In the genomic region with DNA sequence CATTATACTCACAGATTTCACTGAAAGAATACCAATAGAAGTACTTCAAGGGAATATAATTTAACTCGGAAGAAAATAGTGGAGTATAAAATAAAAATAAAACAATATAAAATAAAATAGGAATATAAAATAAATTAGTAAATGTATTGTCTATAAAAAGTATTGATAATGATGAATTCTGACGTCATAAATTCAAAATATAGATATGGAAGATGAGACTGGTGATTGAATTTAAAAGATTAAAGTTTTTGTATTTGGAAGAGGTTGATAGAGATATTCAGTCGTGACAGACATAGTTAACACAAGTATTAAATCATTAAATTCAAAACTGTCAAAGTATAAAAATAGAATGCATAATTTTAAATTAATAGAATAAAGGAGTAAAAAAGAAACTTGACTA, we compare ENCODE assay signal across 38 cellular contexts.
"Had no signal": no experiment of that assay in that cellular context is flagged by ENCODE, and none has a peak within 500 bp of the region (broad histone marks: within the 10 kb centered on the region; RNA-seq: fewer than 3 reads in every experiment).

No MANE protein-coding gene starts in this region.

- H3K27ac ChIP-seq: ascending aorta, cardiac muscle cell, VCaP had no signal

- FAIRE-seq: bronchial epithelial cell, TTC549 had no signal

- H3K4me1 Mint-ChIP-seq: activated B cell treated with CpG ODN at 0.5 μM for 24 hours; activated CD4-positive, alpha-beta T cell treated with anti-CD3 and anti-CD28 coated beads, Interleukin-2, amount 10 ng/mL, durations not matched to agents 24 days and 14 days; activated CD8-positive, alpha-beta memory T cell treated with anti-CD3 and anti-CD28 coated beads, Interleukin-2, amount 10 ng/mL, durations not matched to agents 7 days and 5 days; activated naive CD4-positive, alpha-beta T cell treated with anti-CD3 and anti-CD28 coated beads, Interleukin-2, amount 10 ng/mL, durations not matched to agents 7 days and 5 days; activated naive CD4-positive, alpha-beta T cell treated with anti-CD3 and anti-CD28 coated beads, Interleukin-2, amount 50 U/mL, for 24 hours; activated naive CD8-positive, alpha-beta T cell treated with anti-CD3 and anti-CD28 coated beads, Interleukin-2, amount 10 ng/mL, durations not matched to agents 7 days and 5 days; activated naive CD8-positive, alpha-beta T cell treated with anti-CD3 and anti-CD28 coated beads, Interleukin-2, amount 50 U/mL, for 24 hours; central memory CD8-positive, alpha-beta T cell had no signal

- DNase-seq: activated B cell treated with CpG ODN at 0.5 μM for 24 hours; activated CD4-positive, alpha-beta memory T cell treated with anti-CD3 and anti-CD28 coated beads for 36 hours; activated CD4-positive, alpha-beta T cell treated with anti-CD3 and anti-CD28 coated beads for 4 hours; activated CD4-positive, alpha-beta T cell treated with anti-CD3 and anti-CD28 coated beads, Interleukin-2, amount 10 ng/mL, durations not matched to agents 24 days and 14 days; activated CD4-positive, alpha-beta T cell treated with anti-CD3 and anti-CD28 coated beads, Interleukin-2, amount 50 U/mL, for 1 hour; activated CD4-positive, alpha-beta T cell treated with anti-CD3 and anti-CD28 coated beads, Interleukin-2, amount 50 U/mL, for 4 hours; activated CD4-positive, CD25-positive, alpha-beta regulatory T cell treated with anti-CD3 and anti-CD28 coated beads, Interleukin-2, amount 50 U/mL, for 72 hours; activated CD8-positive, alpha-beta memory T cell treated with anti-CD3 and anti-CD28 coated beads for 24 hours; activated CD8-positive, alpha-beta memory T cell treated with anti-CD3 and anti-CD28 coated beads, Interleukin-2, amount 10 ng/mL, durations not matched to agents 7 days and 5 days; activated CD8-positive, alpha-beta memory T cell treated with anti-CD3 and anti-CD28 coated beads, Interleukin-2, amount 50 U/mL, for 48 hours; activated CD8-positive, alpha-beta T cell treated with anti-CD3 and anti-CD28 coated beads for 36 hours; activated effector memory CD4-positive, alpha-beta T cell treated with Interleukin-2 at 50 U/mL for 16 hours; activated gamma-delta T cell; activated naive CD4-positive, alpha-beta T cell treated with anti-CD3 and anti-CD28 coated beads, Interleukin-2, amount 10 ng/mL, durations not matched to agents 7 days and 5 days; activated naive CD4-positive, alpha-beta T cell treated with Interleukin-2 at 50 U/mL for 16 hours; activated naive CD8-positive, alpha-beta T cell treated with anti-CD3 and anti-CD28 coated beads, Interleukin-2, amount 10 ng/mL, durations not matched to agents 7 days and 5 days; activated naive CD8-positive, alpha-beta T cell treated with anti-CD3 and anti-CD28 coated beads, Interleukin-2, amount 50 U/mL, for 24 hours; activated T-cell treated with anti-CD3 and anti-CD28 coated beads, Interleukin-2, amount 50 U/mL, for 24 hours; activated T-cell treated with anti-CD3 and anti-CD28 coated beads, Interleukin-2, amount 50 U/mL, for 48 hours; amygdala; anterior cingulate cortex; caudate nucleus; SW 1271; T-helper 1 cell; T-helper 2 cell; T-helper 9 cell had no signal

- H3K36me3 Mint-ChIP-seq: activated CD4-positive, alpha-beta memory T cell treated with anti-CD3 and anti-CD28 coated beads for 36 hours; activated CD8-positive, alpha-beta memory T cell treated with anti-CD3 and anti-CD28 coated beads, Interleukin-2, amount 10 ng/mL, durations not matched to agents 7 days and 5 days; activated naive CD4-positive, alpha-beta T cell treated with anti-CD3 and anti-CD28 coated beads, Interleukin-2, amount 10 ng/mL, durations not matched to agents 7 days and 5 days; activated naive CD4-positive, alpha-beta T cell treated with anti-CD3 and anti-CD28 coated beads, Interleukin-2, amount 50 U/mL, for 24 hours; activated naive CD8-positive, alpha-beta T cell; activated naive CD8-positive, alpha-beta T cell treated with anti-CD3 and anti-CD28 coated beads, Interleukin-2, amount 10 ng/mL, durations not matched to agents 7 days and 5 days; brain had no signal

- H3K4me3 ChIP-seq: ascending aorta, cardiac muscle cell had no signal

- H3K27ac Mint-ChIP-seq: activated B cell treated with CpG ODN at 0.5 μM for 24 hours; activated CD4-positive, alpha-beta memory T cell treated with anti-CD3 and anti-CD28 coated beads for 36 hours; activated CD4-positive, alpha-beta T cell treated with anti-CD3 and anti-CD28 coated beads, Interleukin-2, amount 10 ng/mL, durations not matched to agents 24 days and 14 days; activated CD8-positive, alpha-beta memory T cell treated with anti-CD3 and anti-CD28 coated beads, Interleukin-2, amount 10 ng/mL, durations not matched to agents 7 days and 5 days; activated CD8-positive, alpha-beta T cell treated with anti-CD3 and anti-CD28 coated beads for 36 hours; activated naive CD4-positive, alpha-beta T cell treated with anti-CD3 and anti-CD28 coated beads, Interleukin-2, amount 10 ng/mL, durations not matched to agents 7 days and 5 days; activated naive CD4-positive, alpha-beta T cell treated with anti-CD3 and anti-CD28 coated beads, Interleukin-2, amount 50 U/mL, for 24 hours; activated naive CD8-positive, alpha-beta T cell; activated naive CD8-positive, alpha-beta T cell treated with anti-CD3 and anti-CD28 coated beads, Interleukin-2, amount 10 ng/mL, durations not matched to agents 7 days and 5 days; activated naive CD8-positive, alpha-beta T cell treated with anti-CD3 and anti-CD28 coated beads, Interleukin-2, amount 50 U/mL, for 24 hours; activated T-cell treated with anti-CD3 and anti-CD28 coated beads, Interleukin-2, amount 50 U/mL, for 24 hours; activated T-helper 2 cell treated with anti-CD3 and anti-CD28 coated beads, Interferon-gamma antibody, Interleukin-2, Interleukin-4, amounts not matched to agents 10 μg/mL and 5 μg/mL and 100 μg/mL, durations not matched to agents 14 hours and 24 hours and 36 hours; brain; T-helper 1 cell treated with Interleukin-12 subunit alpha and Interleukin-12 subunit beta and Interleukin-4 antibody, amounts not matched to agents 30 μg/mL and 1 μg/mL, for 36 hours; T-helper 2 cell treated with Interferon-gamma antibody and Interleukin-4, amounts not matched to agents 5 μg/mL and 100 μg/mL, for 36 hours had no signal

- H3K4me1 ChIP-seq: ascending aorta had no signal

- H3K36me3 ChIP-seq: ascending aorta, cardiac muscle cell had no signal

- H3K27me3 ChIP-seq: ascending aorta, cardiac muscle cell had no signal

- H3K9me3 ChIP-seq: ascending aorta had no signal

- H3K4me3 Mint-ChIP-seq: activated B cell treated with CpG ODN at 0.5 μM for 24 hours; activated CD4-positive, alpha-beta memory T cell treated with anti-CD3 and anti-CD28 coated beads for 36 hours; activated CD4-positive, alpha-beta T cell treated with anti-CD3 and anti-CD28 coated beads, Interleukin-2, amount 10 ng/mL, durations not matched to agents 24 days and 14 days; activated CD8-positive, alpha-beta memory T cell treated with anti-CD3 and anti-CD28 coated beads, Interleukin-2, amount 10 ng/mL, durations not matched to agents 7 days and 5 days; activated CD8-positive, alpha-beta T cell treated with anti-CD3 and anti-CD28 coated beads for 36 hours; activated naive CD4-positive, alpha-beta T cell treated with anti-CD3 and anti-CD28 coated beads, Interleukin-2, amount 10 ng/mL, durations not matched to agents 7 days and 5 days; activated naive CD4-positive, alpha-beta T cell treated with anti-CD3 and anti-CD28 coated beads, Interleukin-2, amount 50 U/mL, for 24 hours; activated naive CD8-positive, alpha-beta T cell; activated naive CD8-positive, alpha-beta T cell treated with anti-CD3 and anti-CD28 coated beads, Interleukin-2, amount 10 ng/mL, durations not matched to agents 7 days and 5 days; activated naive CD8-positive, alpha-beta T cell treated with anti-CD3 and anti-CD28 coated beads, Interleukin-2, amount 50 U/mL, for 24 hours; activated T-cell treated with anti-CD3 and anti-CD28 coated beads, Interleukin-2, amount 50 U/mL, for 24 hours; brain; central memory CD8-positive, alpha-beta T cell; T-helper 1 cell treated with Interleukin-12 subunit alpha and Interleukin-12 subunit beta and Interleukin-4 antibody, amounts not matched to agents 30 μg/mL and 1 μg/mL, for 36 hours; T-helper 2 cell treated with Interferon-gamma antibody and Interleukin-4, amounts not matched to agents 5 μg/mL and 100 μg/mL, for 36 hours had no signal

- H3K9me3 Mint-ChIP-seq: activated CD4-positive, alpha-beta memory T cell treated with anti-CD3 and anti-CD28 coated beads for 36 hours; activated CD4-positive, alpha-beta T cell treated with anti-CD3 and anti-CD28 coated beads, Interleukin-2, amount 10 ng/mL, durations not matched to agents 24 days and 14 days; activated naive CD4-positive, alpha-beta T cell treated with anti-CD3 and anti-CD28 coated beads, Interleukin-2, amount 10 ng/mL, durations not matched to agents 7 days and 5 days; brain; T-helper 1 cell treated with Interleukin-12 subunit alpha and Interleukin-12 subunit beta and Interleukin-4 antibody, amounts not matched to agents 30 μg/mL and 1 μg/mL, for 36 hours had no signal

- ATAC-seq: activated CD8-positive, alpha-beta memory T cell treated with anti-CD3 and anti-CD28 coated beads, Interleukin-2, amount 10 ng/mL, durations not matched to agents 7 days and 5 days; activated CD8-positive, alpha-beta T cell treated with anti-CD3 and anti-CD28 coated beads for 36 hours; activated naive CD8-positive, alpha-beta T cell treated with anti-CD3 and anti-CD28 coated beads, Interleukin-2, amount 50 U/mL, for 24 hours had no signal

- H3K27me3 Mint-ChIP-seq: activated B cell treated with CpG ODN at 0.5 μM for 24 hours; activated CD4-positive, alpha-beta memory T cell treated with anti-CD3 and anti-CD28 coated beads for 36 hours; activated CD4-positive, alpha-beta T cell treated with anti-CD3 and anti-CD28 coated beads, Interleukin-2, amount 10 ng/mL, durations not matched to agents 24 days and 14 days; activated CD8-positive, alpha-beta memory T cell treated with anti-CD3 and anti-CD28 coated beads, Interleukin-2, amount 10 ng/mL, durations not matched to agents 7 days and 5 days; activated CD8-positive, alpha-beta T cell treated with anti-CD3 and anti-CD28 coated beads for 36 hours; activated naive CD4-positive, alpha-beta T cell treated with anti-CD3 and anti-CD28 coated beads, Interleukin-2, amount 10 ng/mL, durations not matched to agents 7 days and 5 days; activated naive CD4-positive, alpha-beta T cell treated with anti-CD3 and anti-CD28 coated beads, Interleukin-2, amount 50 U/mL, for 24 hours; activated naive CD8-positive, alpha-beta T cell; activated naive CD8-positive, alpha-beta T cell treated with anti-CD3 and anti-CD28 coated beads, Interleukin-2, amount 10 ng/mL, durations not matched to agents 7 days and 5 days; activated naive CD8-positive, alpha-beta T cell treated with anti-CD3 and anti-CD28 coated beads, Interleukin-2, amount 50 U/mL, for 24 hours; activated T-cell treated with anti-CD3 and anti-CD28 coated beads, Interleukin-2, amount 50 U/mL, for 24 hours; brain; central memory CD8-positive, alpha-beta T cell had no signal
